ENCODE assay signal across 13 cellular contexts in genomic region chr20:329851-330232, GRCh38. TPM values are rescaled to one million over a fixed set of nuclear protein-coding genes. Genes with fewer than 3 reads are reported as not detected.
A peak's percentile ranks its signal among the peaks of the same experiment; 100 is the strongest.
DNase-seq lines count a peak whose midpoint lies in the region; ATAC-seq and TF ChIP-seq lines count a peak whose summit lies in the region.
"Had no signal": no experiment of that assay in that cellular context is flagged by ENCODE, and none has a peak within 500 bp of the region (broad histone marks: within the 10 kb centered on the region; RNA-seq: fewer than 3 reads in every experiment).

No MANE protein-coding gene starts in this region.

- DNase-seq in CD4-positive, alpha-beta T cell = no peak
- peak; percentile 11 for DNase-seq in HK-2 (ENCODE audit: unreplicated experiment)
- DNase-seq in adrenal gland = no peak
- DNase-seq in stimulated activated CD4-positive, alpha-beta T cell treated with anti-CD3 and anti-CD28 coated beads, Interleukin-2, amount 100 ng/mL, for 48 hours = no peak
- DNase-seq in stimulated activated CD4-positive, alpha-beta T cell treated with anti-CD3 and anti-CD28 coated beads, Interleukin-4, amount 100 ng/mL, for 4 hours = no peak
- no peak for DNase-seq in T-helper 2 cell
- no peak for DNase-seq in NCI-H2196 treated with DMSO at 0.1 percent for 48 hours (lab: John Stamatoyannopoulos, UW; ENCODE audit: unreplicated experiment)
- DNase-seq: kidney had no signal

- H3K4me3 ChIP-seq in adrenal gland (no peak overlapping the region), neural cell (ENCODE audit: low read length) (peak overlapping the region; percentile 98)

- CTCF ChIA-PET in CD4-positive, alpha-beta T cell (lab: Charles Lee) = interaction anchor here (1.0 to 3.7 kb wide), 9 partner anchors 15 to 122 kb away, joined by 3 to 38 read pairs (median 9); partner anchors contain the start of gene ZCCHC3

- peaks cover 6% of the 10 kb centered on the region for H3F3A ChIP-seq in neural cell (ENCODE audit: insufficient read depth, low read length, poor library complexity, severe bottlenecking)

- no peaks in the 10 kb centered on the region for H3K9me3 ChIP-seq in CD4-positive, alpha-beta T cell (ENCODE audit: control insufficient read depth, low read length)
- H3K9me3 ChIP-seq in adrenal gland (replicated peaks in 1 of 3) = no peaks in the 10 kb centered on the region
- no peaks in the 10 kb centered on the region for H3K9me3 ChIP-seq in neural cell (ENCODE audit: low read length)

- H2AFZ ChIP-seq in neural cell (ENCODE audit: low read depth, low read length) = no peak overlapping the region

- no peaks in the 10 kb centered on the region for H3K27me3 ChIP-seq in CD4-positive, alpha-beta T cell (ENCODE audit: control insufficient read depth, insufficient read depth, low read length)
- no peaks in the 10 kb centered on the region for H3K27me3 ChIP-seq in adrenal gland
- H3K27me3 ChIP-seq in neural cell (ENCODE audit: insufficient read depth, low read depth, low read length) = no peaks in the 10 kb centered on the region

- H3K27ac Mint-ChIP-seq in CD4-positive, alpha-beta T cell = peak overlapping the region; percentile 74
- H3K27ac Mint-ChIP-seq: activated CD4-positive, alpha-beta memory T cell treated with anti-CD3 and anti-CD28 coated beads, Interleukin-2, amount 10 ng/mL, durations not matched to agents 7 days and 5 days; activated naive CD4-positive, alpha-beta T cell treated with anti-CD3 and anti-CD28 coated beads for 36 hours had no signal

- H3K4me3 Mint-ChIP-seq in CD4-positive, alpha-beta T cell = no peak overlapping the region
- H3K4me3 Mint-ChIP-seq: activated CD4-positive, alpha-beta memory T cell treated with anti-CD3 and anti-CD28 coated beads, Interleukin-2, amount 10 ng/mL, durations not matched to agents 7 days and 5 days; activated naive CD4-positive, alpha-beta T cell treated with anti-CD3 and anti-CD28 coated beads for 36 hours had no signal

- H3K4me2 ChIP-seq in neural cell (ENCODE audit: low read length) = peak overlapping the region; percentile 28

- no peak for TF ChIP-seq POLR2A in adrenal gland (IDR thresholded peaks at IDR 0.05)

- H4K20me1 ChIP-seq in neural cell (ENCODE audit: insufficient read depth) = peaks cover 17% of the 10 kb centered on the region

- H3K27ac ChIP-seq in CD4-positive, alpha-beta T cell (ENCODE audit: low read depth, low read length) = no peak overlapping the region
- peak overlapping the region in 3 of 5 donors; percentile 7 to 94 (median 67) for H3K27ac ChIP-seq in adrenal gland
- H3K27ac ChIP-seq in neural cell (ENCODE audit: low read length) = peak overlapping the region; percentile 44

- H3K79me2 ChIP-seq in neural cell (replicated peaks; ENCODE audit: insufficient read depth, low read length) = peaks cover 17% of the 10 kb centered on the region

- H3K9me3 Mint-ChIP-seq in CD4-positive, alpha-beta T cell = no peaks in the 10 kb centered on the region
- H3K9me3 Mint-ChIP-seq: activated CD4-positive, alpha-beta memory T cell treated with anti-CD3 and anti-CD28 coated beads, Interleukin-2, amount 10 ng/mL, durations not matched to agents 7 days and 5 days; activated naive CD4-positive, alpha-beta T cell treated with anti-CD3 and anti-CD28 coated beads for 36 hours; CD8-positive, alpha-beta memory T cell; naive B cell had no signal

- no peaks in the 10 kb centered on the region for H3K9me2 ChIP-seq in neural cell (ENCODE audit: insufficient read depth, low read length)

- peaks cover 3% of the 10 kb centered on the region for H3K36me3 Mint-ChIP-seq in CD4-positive, alpha-beta T cell (ENCODE audit: low read depth)
- H3K36me3 Mint-ChIP-seq: naive B cell had no signal

- no peak for TF ChIP-seq EP300 in neural cell (conservative IDR thresholded peaks at IDR 0.05; ENCODE audit: poor library complexity, severe bottlenecking)

- no peaks in the 10 kb centered on the region for H3K27me3 Mint-ChIP-seq in CD4-positive, alpha-beta T cell
- H3K27me3 Mint-ChIP-seq: naive B cell had no signal

- H3K4me1 ChIP-seq in adrenal gland (replicated peaks in 1 of 2) = peaks cover 20 to 31% of the 10 kb centered on the region in 2 donors

- no peaks in the 10 kb centered on the region for H3K36me3 ChIP-seq in adrenal gland (replicated peaks in 1 of 2)
- H3K36me3 ChIP-seq in neural cell (ENCODE audit: insufficient read depth, low read length) = no peaks in the 10 kb centered on the region

- POLR2A ChIA-PET in CD4-positive, alpha-beta T cell (lab: Charles Lee) = interaction anchor here (1.0 to 3.2 kb wide), 3 partner anchors 30 to 92 kb away, joined by 4 to 20 read pairs (median 5); partner anchors contain the start of gene ZCCHC3

- intact Hi-C loops in CD4-positive, alpha-beta T cell (cut with DNase I, micrococcal nuclease) = loop anchor here (1.0 to 5.0 kb wide), 5 partner anchors 40 to 121 kb away; partner anchors contain the start of genes C20orf96 (in 1 of the 2) and RBCK1 (in 1 of the 2)
- intact Hi-C loops in adrenal gland (cut with DNase I) = loop anchor here (5.0 to 10.0 kb wide), 3 partner anchors 45 to 125 kb away; no protein-coding TSS in a partner anchor

- 82 to 90% (median 86%) methylated on average over 4 of the region's 4 CpGs for WGBS in adrenal gland, 4 donors

- TF ChIP-seq RAD21 in neural cell (conservative IDR thresholded peaks at IDR 0.05) = no peak

- no peak for ATAC-seq in CD4-positive, alpha-beta T cell (ENCODE audit: poor library complexity)

- TF ChIP-seq CTCF in CD4-positive, alpha-beta T cell (IDR thresholded peaks at IDR 0.05) = no peak
- TF ChIP-seq CTCF in adrenal gland (IDR thresholded peaks at IDR 0.05) (no peak), neural cell (IDR thresholded peaks at IDR 0.05; ENCODE audit: poor library complexity, severe bottlenecking) (no peak)

- peaks cover 34% of the 10 kb centered on the region for H3K4me1 Mint-ChIP-seq in CD4-positive, alpha-beta T cell (ENCODE audit: low read depth)

- H3K9ac ChIP-seq in neural cell (ENCODE audit: low read length) = peak overlapping the region; percentile 94

TF ChIP-seq in neural cell, 6 proteins besides CTCF, POLR2A, EP300 and RAD21:
- TF ChIP-seq POLR2AphosphoS5 (IDR thresholded peaks at IDR 0.05) = no peak
- TF ChIP-seq MXI1 (conservative IDR thresholded peaks at IDR 0.05; ENCODE audit: poor library complexity, severe bottlenecking) = no peak
- TF ChIP-seq EZH2 (IDR thresholded peaks at IDR 0.05; ENCODE audit: borderline replicate concordance, insufficient read depth, low read length, poor library complexity, severe bottlenecking) = no peak
- TF ChIP-seq, protein P1, sequence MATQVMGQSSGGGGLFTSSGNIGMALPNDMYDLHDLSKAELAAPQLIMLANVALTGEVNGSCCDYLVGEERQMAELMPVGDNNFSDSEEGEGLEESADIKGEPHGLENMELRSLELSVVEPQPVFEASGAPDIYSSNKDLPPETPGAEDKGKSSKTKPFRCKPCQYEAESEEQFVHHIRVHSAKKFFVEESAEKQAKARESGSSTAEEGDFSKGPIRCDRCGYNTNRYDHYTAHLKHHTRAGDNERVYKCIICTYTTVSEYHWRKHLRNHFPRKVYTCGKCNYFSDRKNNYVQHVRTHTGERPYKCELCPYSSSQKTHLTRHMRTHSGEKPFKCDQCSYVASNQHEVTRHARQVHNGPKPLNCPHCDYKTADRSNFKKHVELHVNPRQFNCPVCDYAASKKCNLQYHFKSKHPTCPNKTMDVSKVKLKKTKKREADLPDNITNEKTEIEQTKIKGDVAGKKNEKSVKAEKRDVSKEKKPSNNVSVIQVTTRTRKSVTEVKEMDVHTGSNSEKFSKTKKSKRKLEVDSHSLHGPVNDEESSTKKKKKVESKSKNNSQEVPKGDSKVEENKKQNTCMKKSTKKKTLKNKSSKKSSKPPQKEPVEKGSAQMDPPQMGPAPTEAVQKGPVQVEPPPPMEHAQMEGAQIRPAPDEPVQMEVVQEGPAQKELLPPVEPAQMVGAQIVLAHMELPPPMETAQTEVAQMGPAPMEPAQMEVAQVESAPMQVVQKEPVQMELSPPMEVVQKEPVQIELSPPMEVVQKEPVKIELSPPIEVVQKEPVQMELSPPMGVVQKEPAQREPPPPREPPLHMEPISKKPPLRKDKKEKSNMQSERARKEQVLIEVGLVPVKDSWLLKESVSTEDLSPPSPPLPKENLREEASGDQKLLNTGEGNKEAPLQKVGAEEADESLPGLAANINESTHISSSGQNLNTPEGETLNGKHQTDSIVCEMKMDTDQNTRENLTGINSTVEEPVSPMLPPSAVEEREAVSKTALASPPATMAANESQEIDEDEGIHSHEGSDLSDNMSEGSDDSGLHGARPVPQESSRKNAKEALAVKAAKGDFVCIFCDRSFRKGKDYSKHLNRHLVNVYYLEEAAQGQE (IDR thresholded peaks at IDR 0.05; ENCODE audit: borderline replicate concordance) = no peak
- TF ChIP-seq TAF1 (IDR thresholded peaks at IDR 0.05; ENCODE audit: low read depth) = no peak
- no peak for TF ChIP-seq SMC3 (conservative IDR thresholded peaks at IDR 0.05; ENCODE audit: poor library complexity)

RNA-seq across cellular contexts. Expression of gene SOX12, which starts 4.5 kb away (rescaled TPM):
- 10 to 100 TPM; 11.6 to 11.9 TPM for total RNA-seq in CD4-positive, alpha-beta T cell
- total RNA-seq in adrenal gland = 10 to 100 TPM in 6 of 8 donors, 1 to 10 TPM in 2; 8.8 to 38.8 (median 13.9) TPM
- polyA plus RNA-seq in adrenal gland (10 to 100 TPM in 1 of 3 donors, 1 to 10 TPM in 2; 2.0 to 12.8 (median 5.4) TPM), neural cell (6.8 and 9.6 TPM in 2 replicates)
- 12.5 and 13.4 TPM in 2 replicates for polyA minus RNA-seq in neural cell

RNA-seq across cellular contexts. Expression of gene NRSN2, which starts 17.1 kb away (rescaled TPM):
- 1 to 10 TPM in 1 of 2 experiments, under 1 TPM in 1; 0.69 to 1.3 TPM for total RNA-seq in CD4-positive, alpha-beta T cell
- 100 to 1,000 TPM in 2 of 8 donors, 10 to 100 TPM in 6; 45.5 to 146 (median 82.1) TPM for total RNA-seq in adrenal gland
- 100 to 1,000 TPM in 2 of 3 donors, 10 to 100 TPM in 1; 70.0 to 263 (median 249) TPM for polyA plus RNA-seq in adrenal gland
- 19.6 and 43.1 TPM in 2 replicates for polyA plus RNA-seq in neural cell
- 29.2 and 30.7 TPM in 2 replicates for polyA minus RNA-seq in neural cell

RNA-seq across cellular contexts. Expression of gene ZCCHC3, which starts 32.5 kb away (rescaled TPM):
- 10 to 100 TPM; 19.3 to 19.5 TPM for total RNA-seq in CD4-positive, alpha-beta T cell
- 10 to 100 TPM; 14.5 to 21.8 (median 17.3) TPM for total RNA-seq in adrenal gland
- 10 to 100 TPM; 11.1 to 11.5 (median 11.5) TPM for polyA plus RNA-seq in adrenal gland
- polyA plus RNA-seq in neural cell = 15.5 and 19.5 TPM in 2 replicates
- polyA minus RNA-seq in neural cell = 32.5 and 41.9 TPM in 2 replicates

RNA-seq across cellular contexts. Expression of gene C20orf96, which starts 39.3 kb away (rescaled TPM):
- total RNA-seq in CD4-positive, alpha-beta T cell = 1 to 10 TPM; 2.4 to 3.3 TPM
- 10 to 100 TPM in 1 of 8 donors, 1 to 10 TPM in 7; 2.7 to 20.2 (median 6.3) TPM for total RNA-seq in adrenal gland
- 10 to 100 TPM in 1 of 3 donors, 1 to 10 TPM in 2; 5.3 to 13.7 (median 7.6) TPM for polyA plus RNA-seq in adrenal gland
- polyA plus RNA-seq in neural cell = 7.8 and 10.9 TPM in 2 replicates
- 8.0 and 8.7 TPM in 2 replicates for polyA minus RNA-seq in neural cell

RNA-seq across cellular contexts. Expression of gene TRIB3, which starts 50.7 kb away (rescaled TPM):
- total RNA-seq in CD4-positive, alpha-beta T cell = 1 to 10 TPM; 1.3 to 1.5 TPM
- total RNA-seq in adrenal gland = 10 to 100 TPM in 4 of 8 donors, 1 to 10 TPM in 4; 6.4 to 39.7 (median 11.0) TPM
- 10 to 100 TPM in 1 of 3 donors, 1 to 10 TPM in 2; 4.3 to 10.8 (median 5.3) TPM for polyA plus RNA-seq in adrenal gland
- 6.0 and 6.8 TPM in 2 replicates for polyA plus RNA-seq in neural cell
- polyA minus RNA-seq in neural cell = 9.0 and 9.7 TPM in 2 replicates

Comparison
In these comparisons a context has a peak if more than half of its experiments do, and no peak if none do; other contexts are left out.
1. RNA of gene NRSN2, which starts 17.1 kb away (total RNA-seq): 45.5 to 146 TPM in adrenal gland; 0.69 to 1.3 TPM in CD4-positive, alpha-beta T cell; every median in the first group is over 10 times any median in the second.